10 cellular contexts compared by ENCODE assay signal in genomic region chr18:57015036-57015805, GRCh38.
"Had no signal": no experiment of that assay in that cellular context is flagged by ENCODE, and none has a peak within 500 bp of the region (broad histone marks: within the 10 kb centered on the region; RNA-seq: fewer than 3 reads in every experiment).

No MANE protein-coding gene starts in this region.

- ATAC-seq: activated CD4-positive, CD25-positive, alpha-beta regulatory T cell treated with anti-CD3 and anti-CD28 coated beads, Interleukin-2, amount 50 U/mL, for 24 hours; effector memory CD8-positive, alpha-beta T cell; naive thymus-derived CD4-positive, alpha-beta T cell; upper lobe of right lung had no signal

- H3K27me3 ChIP-seq: upper lobe of right lung had no signal

- H3K9ac ChIP-seq: parathyroid adenoma had no signal

- H3K9me3 ChIP-seq: upper lobe of right lung had no signal

- H3K4me3 ChIP-seq: upper lobe of right lung had no signal

- DNase-seq: activated CD4-positive, alpha-beta T cell treated with anti-CD3 and anti-CD28 coated beads, Interleukin-2, amount 50 U/mL, for 4 hours; activated gamma-delta T cell; effector memory CD8-positive, alpha-beta T cell; mesendoderm; naive thymus-derived CD4-positive, alpha-beta T cell; stimulated activated naive CD4-positive, alpha-beta T cell; T-helper 9 cell; upper lobe of right lung had no signal

- H3K4me1 ChIP-seq: parathyroid adenoma, upper lobe of right lung had no signal
